1 cellular context compared by ENCODE assay signal in the genomic region with DNA sequence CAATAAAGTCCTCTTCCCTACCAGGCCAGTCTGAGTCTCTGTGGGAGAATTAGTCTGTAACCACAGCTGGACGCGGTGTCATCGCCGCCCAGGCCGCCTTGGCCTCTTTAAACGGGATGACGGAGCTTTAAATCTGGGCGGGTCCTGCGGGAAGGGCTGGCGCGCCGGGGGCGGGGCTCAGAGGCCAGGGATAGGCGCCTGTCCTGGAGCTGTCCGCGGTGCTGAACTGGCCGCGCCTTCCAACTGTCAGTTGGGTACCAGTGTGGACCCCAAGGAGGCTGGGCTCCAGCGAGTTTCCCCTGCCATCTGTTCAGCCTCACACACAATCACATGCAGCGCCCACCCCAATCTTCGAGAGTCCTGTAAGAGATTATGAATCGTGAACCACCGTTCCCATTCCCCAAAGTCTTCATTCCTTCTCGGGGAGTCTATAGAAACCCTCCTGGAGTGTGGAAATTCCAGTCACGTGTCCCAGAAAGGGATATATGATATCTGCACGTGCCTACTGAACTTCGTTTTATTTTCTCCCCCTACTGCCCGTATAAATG.
TF ChIP-seq lines count a peak whose summit lies in the region.

No MANE protein-coding gene starts in this region.

TF ChIP-seq in GM12878, 131 proteins besides CTCF, POLR2A, EP300 and RAD21:
- TF ChIP-seq BCLAF1 (IDR thresholded peaks at IDR 0.05) = no peak
- TF ChIP-seq RFX5 (IDR thresholded peaks at IDR 0.05; ENCODE audit: low read depth, low read length) = no peak
- TF ChIP-seq FOXM1 (IDR thresholded peaks at IDR 0.05; ENCODE audit: low read depth, low read length) = no peak
- TF ChIP-seq SMC3 (IDR thresholded peaks at IDR 0.05; ENCODE audit: borderline replicate concordance, low read length) = peak; percentile 17; the same call in 1 of the 2 replicates
- 0 out of 4 replicates have a peak, but pooled peaks of 1 of the 2 experiments have one; percentile 11 for TF ChIP-seq IKZF2 (IDR thresholded peaks at IDR 0.05)
- TF ChIP-seq REST (IDR thresholded peaks at IDR 0.05; ENCODE audit: low read depth, low read length) = peak; percentile 99
- TF ChIP-seq RCOR1 (conservative IDR thresholded peaks at IDR 0.05; ENCODE audit: low read depth, low read length) = 0 out of 2 replicates have a peak, but pooled peaks have one; percentile 52
- TF ChIP-seq, protein P1, sequence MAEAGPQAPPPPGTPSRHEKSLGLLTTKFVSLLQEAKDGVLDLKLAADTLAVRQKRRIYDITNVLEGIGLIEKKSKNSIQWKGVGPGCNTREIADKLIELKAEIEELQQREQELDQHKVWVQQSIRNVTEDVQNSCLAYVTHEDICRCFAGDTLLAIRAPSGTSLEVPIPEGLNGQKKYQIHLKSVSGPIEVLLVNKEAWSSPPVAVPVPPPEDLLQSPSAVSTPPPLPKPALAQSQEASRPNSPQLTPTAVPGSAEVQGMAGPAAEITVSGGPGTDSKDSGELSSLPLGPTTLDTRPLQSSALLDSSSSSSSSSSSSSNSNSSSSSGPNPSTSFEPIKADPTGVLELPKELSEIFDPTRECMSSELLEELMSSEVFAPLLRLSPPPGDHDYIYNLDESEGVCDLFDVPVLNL (IDR thresholded peaks at IDR 0.05; ENCODE audit: low read depth, low read length) = 0 out of 2 replicates have a peak, but pooled peaks have one; percentile 25
- TF ChIP-seq MXI1 (IDR thresholded peaks at IDR 0.05; ENCODE audit: low read depth, low read length) = peak; percentile 74
- no peak for TF ChIP-seq KDM1A (IDR thresholded peaks at IDR 0.05; ENCODE audit: borderline replicate concordance)
- peak in 1 of 2 experiments; percentile 13; a peak in 1 of 4 replicates for TF ChIP-seq BHLHE40 (IDR thresholded peaks at IDR 0.05; ENCODE audit: borderline replicate concordance in 1 of 2, low read depth in 2 of 2, low read length in 1 of 2)
- TF ChIP-seq, protein P2, sequence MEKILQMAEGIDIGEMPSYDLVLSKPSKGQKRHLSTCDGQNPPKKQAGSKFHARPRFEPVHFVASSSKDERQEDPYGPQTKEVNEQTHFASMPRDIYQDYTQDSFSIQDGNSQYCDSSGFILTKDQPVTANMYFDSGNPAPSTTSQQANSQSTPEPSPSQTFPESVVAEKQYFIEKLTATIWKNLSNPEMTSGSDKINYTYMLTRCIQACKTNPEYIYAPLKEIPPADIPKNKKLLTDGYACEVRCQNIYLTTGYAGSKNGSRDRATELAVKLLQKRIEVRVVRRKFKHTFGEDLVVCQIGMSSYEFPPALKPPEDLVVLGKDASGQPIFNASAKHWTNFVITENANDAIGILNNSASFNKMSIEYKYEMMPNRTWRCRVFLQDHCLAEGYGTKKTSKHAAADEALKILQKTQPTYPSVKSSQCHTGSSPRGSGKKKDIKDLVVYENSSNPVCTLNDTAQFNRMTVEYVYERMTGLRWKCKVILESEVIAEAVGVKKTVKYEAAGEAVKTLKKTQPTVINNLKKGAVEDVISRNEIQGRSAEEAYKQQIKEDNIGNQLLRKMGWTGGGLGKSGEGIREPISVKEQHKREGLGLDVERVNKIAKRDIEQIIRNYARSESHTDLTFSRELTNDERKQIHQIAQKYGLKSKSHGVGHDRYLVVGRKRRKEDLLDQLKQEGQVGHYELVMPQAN (conservative IDR thresholded peaks at IDR 0.05) = 0 out of 2 replicates have a peak, but pooled peaks have one; percentile 22
- no peak for TF ChIP-seq SPI1 (IDR thresholded peaks at IDR 0.05; ENCODE audit: borderline replicate concordance, insufficient read depth, low read depth, low read length)
- TF ChIP-seq IRF4 (IDR thresholded peaks at IDR 0.05; ENCODE audit: low read depth, low read length) = no peak
- TF ChIP-seq NR2C2 (IDR thresholded peaks at IDR 0.05; ENCODE audit: borderline replicate concordance, control insufficient read depth, insufficient read length, low read depth) = no peak
- peak; percentile 45; the same call in 1 of the 2 replicates for TF ChIP-seq CREB1 (IDR thresholded peaks at IDR 0.05; ENCODE audit: low read depth)
